In genomic region chr1:34736711-34737110, GRCh38 we compare ENCODE assay signal across 26 cellular contexts. TPM values are rescaled to one million over a fixed set of nuclear protein-coding genes. Genes with fewer than 3 reads are reported as not detected.
"Had no signal": no experiment of that assay in that cellular context is flagged by ENCODE, and none has a peak within 500 bp of the region (broad histone marks: within the 10 kb centered on the region; RNA-seq: fewer than 3 reads in every experiment).

No MANE protein-coding gene starts in this region.

- H3K9me3 Mint-ChIP-seq: activated naive CD4-positive, alpha-beta T cell treated with anti-CD3 and anti-CD28 coated beads, Interleukin-2, amount 10 ng/mL, durations not matched to agents 7 days and 5 days had no signal

- H3K9me3 ChIP-seq: ascending aorta, heart left ventricle, left lung, upper lobe of right lung had no signal

- H3K27me3 ChIP-seq: ascending aorta, upper lobe of right lung had no signal

- H3K36me3 Mint-ChIP-seq: activated naive CD4-positive, alpha-beta T cell treated with anti-CD3 and anti-CD28 coated beads, Interleukin-2, amount 10 ng/mL, durations not matched to agents 7 days and 5 days had no signal

- DNase-seq: activated CD4-positive, alpha-beta T cell treated with anti-CD3 and anti-CD28 coated beads, Interleukin-2, amount 50 U/mL, for 1 hour; activated CD4-positive, CD25-positive, alpha-beta regulatory T cell treated with anti-CD3 and anti-CD28 coated beads, Interleukin-2, amount 50 U/mL, for 72 hours; activated CD8-positive, alpha-beta memory T cell treated with anti-CD3 and anti-CD28 coated beads for 24 hours; activated CD8-positive, alpha-beta memory T cell treated with anti-CD3 and anti-CD28 coated beads, Interleukin-2, amount 50 U/mL, for 48 hours; activated effector memory CD4-positive, alpha-beta T cell treated with Interleukin-2 at 50 U/mL for 16 hours; activated naive CD4-positive, alpha-beta T cell treated with anti-CD3 and anti-CD28 coated beads, Interleukin-2, amount 10 ng/mL, durations not matched to agents 7 days and 5 days; activated T-cell treated with anti-CD3 and anti-CD28 coated beads, Interleukin-2, amount 50 U/mL, for 48 hours; cerebellar nuclear complex; cortex of kidney; erythroblast; heart left ventricle; kidney; left lung; stimulated activated CD4-positive, alpha-beta T cell treated with anti-CD3 and anti-CD28 coated beads, Interleukin-12 subunit alpha, Interleukin-12 subunit beta, amount 100 ng/mL, for 4 hours; stimulated activated CD4-positive, alpha-beta T cell treated with anti-CD3 and anti-CD28 coated beads, Interleukin-1b, Interleukin-23, amount 100 ng/mL, for 48 hours; stimulated activated CD8-positive, alpha-beta memory T cell treated with anti-CD3 and anti-CD28 coated beads, Interleukin-4, amount 100 ng/mL, for 48 hours; stimulated activated naive CD4-positive, alpha-beta T cell; upper lobe of right lung had no signal

- H3K4me1 Mint-ChIP-seq: activated naive CD4-positive, alpha-beta T cell treated with anti-CD3 and anti-CD28 coated beads, Interleukin-2, amount 10 ng/mL, durations not matched to agents 7 days and 5 days had no signal

- H3K36me3 ChIP-seq: ascending aorta, heart left ventricle, left lung, upper lobe of right lung had no signal

- H3K4me1 ChIP-seq: ascending aorta, heart left ventricle, left lung, upper lobe of right lung had no signal

- H3K4me3 Mint-ChIP-seq: activated naive CD4-positive, alpha-beta T cell treated with anti-CD3 and anti-CD28 coated beads, Interleukin-2, amount 10 ng/mL, durations not matched to agents 7 days and 5 days had no signal

- H3K4me3 ChIP-seq: ascending aorta, heart left ventricle, left lung, upper lobe of right lung had no signal

- H3K27ac ChIP-seq: ascending aorta, heart left ventricle, left lung, upper lobe of right lung, VCaP had no signal

- H3K27ac Mint-ChIP-seq: activated naive CD4-positive, alpha-beta T cell treated with anti-CD3 and anti-CD28 coated beads, Interleukin-2, amount 10 ng/mL, durations not matched to agents 7 days and 5 days had no signal

RNA-seq across cellular contexts. Expression of gene GJB5, which starts 18.1 kb away (rescaled TPM):
- total RNA-seq: ascending aorta, frontal cortex, heart left ventricle, kidney, mononuclear cell, omental fat pad, posterior vena cava, upper lobe of right lung had no signal
- polyA plus RNA-seq: heart left ventricle, neural cell had no signal

RNA-seq across cellular contexts. Expression of gene GJB4, which starts 22.8 kb away (rescaled TPM):
- total RNA-seq: ascending aorta, frontal cortex, heart left ventricle, left lung, mononuclear cell, omental fat pad, posterior vena cava, upper lobe of right lung had no signal
- polyA plus RNA-seq: adipose tissue, heart left ventricle, neural cell had no signal

RNA-seq across cellular contexts. Expression of gene GJB3, which starts 44.3 kb away (rescaled TPM):
- total RNA-seq: ascending aorta, frontal cortex, heart left ventricle, mononuclear cell, omental fat pad, posterior vena cava had no signal
- polyA plus RNA-seq: heart left ventricle, neural cell had no signal

RNA-seq across cellular contexts. Expression of gene GJA4, which starts 56.1 kb away (rescaled TPM):
- polyA plus RNA-seq: neural cell had no signal
